In genomic region chr3:38538773-38539353, GRCh38 we compare ENCODE assay signal across 17 cellular contexts.
"Had no signal": no experiment of that assay in that cellular context is flagged by ENCODE, and none has a peak within 500 bp of the region (broad histone marks: within the 10 kb centered on the region; RNA-seq: fewer than 3 reads in every experiment).

No MANE protein-coding gene starts in this region.

- H3K4me2 ChIP-seq: smooth muscle cell had no signal

- H3K27me3 ChIP-seq: colonic mucosa, neutrophil, suprapubic skin, upper lobe of left lung had no signal

- H3K4me1 ChIP-seq: colonic mucosa, suprapubic skin, upper lobe of left lung had no signal

- H3K27ac ChIP-seq: colonic mucosa, neutrophil, SK-N-MC, suprapubic skin, upper lobe of left lung, WERI-Rb-1 had no signal

- H3K36me3 ChIP-seq: colonic mucosa, neutrophil, suprapubic skin, WERI-Rb-1 had no signal

- DNase-seq: activated CD4-positive, alpha-beta T cell treated with anti-CD3 and anti-CD28 coated beads for 4 hours; activated CD8-positive, alpha-beta T cell treated with anti-CD3 and anti-CD28 coated beads, Interleukin-2, amount 10 ng/mL, durations not matched to agents 7 days and 5 days; activated gamma-delta T cell treated with Interleukin-2 at 50 U/mL for 16 hours; caudate nucleus; colonic mucosa; effector CD8-positive, alpha-beta T cell; foreskin melanocyte; islet precursor cell; naive B cell; stimulated activated naive B cell treated with anti-CD40 and anti-IgM and Interleukin-4, amounts not matched to agents 10 μg/mL and 1 μg/mL and 100 μg/mL, for 72 hours; T-helper 1 cell; WERI-Rb-1 had no signal

- ATAC-seq: activated CD8-positive, alpha-beta T cell treated with anti-CD3 and anti-CD28 coated beads, Interleukin-2, amount 10 ng/mL, durations not matched to agents 7 days and 5 days; stimulated activated naive B cell treated with anti-CD40 and anti-IgM and Interleukin-4, amounts not matched to agents 10 μg/mL and 1 μg/mL and 100 μg/mL, for 72 hours had no signal

- H3K4me3 ChIP-seq: colonic mucosa, SK-N-MC, smooth muscle cell, suprapubic skin, upper lobe of left lung had no signal

- H3K9me3 ChIP-seq: colonic mucosa, neutrophil, suprapubic skin, upper lobe of left lung had no signal
